ENCODE assay signal across 9 cellular contexts in the genomic region with DNA sequence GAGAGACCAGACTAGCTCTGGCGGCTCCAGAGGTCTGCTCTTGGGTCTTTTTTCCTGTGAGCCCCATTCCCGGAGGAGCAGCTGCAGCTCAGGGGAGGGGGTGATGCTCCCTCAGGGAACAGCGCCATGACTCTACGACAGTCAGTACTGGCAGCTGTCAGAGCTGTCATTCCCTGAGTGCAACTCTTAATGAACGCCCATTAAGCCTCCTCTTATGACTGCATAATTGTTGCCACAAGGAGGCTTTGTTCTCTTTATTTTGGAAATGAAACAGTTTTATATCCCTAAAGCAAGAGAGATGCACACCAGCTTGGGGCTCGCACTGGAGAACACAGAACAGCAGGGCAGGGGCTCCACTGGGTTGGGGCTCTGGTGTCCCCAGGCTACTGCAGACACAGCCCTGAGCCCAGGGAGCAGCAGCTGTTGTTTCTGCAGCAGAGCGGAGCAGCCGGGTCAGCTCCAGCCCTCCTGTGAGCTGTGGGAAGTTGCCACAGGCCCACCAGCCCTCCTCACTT. TPM values are rescaled to one million over a fixed set of nuclear protein-coding genes. Genes with fewer than 3 reads are reported as not detected.
DNase-seq lines count a peak whose midpoint lies in the region; ATAC-seq, FAIRE-seq and TF ChIP-seq lines count a peak whose summit lies in the region.
"Not testable (repeated sequence)": the region's sequence is repeated elsewhere in the genome, so short reads cannot be mapped to it uniquely, and the experiment has no call there.
"Had no signal": no experiment of that assay in that cellular context is flagged by ENCODE, and none has a peak within 500 bp of the region (broad histone marks: within the 10 kb centered on the region; RNA-seq: fewer than 3 reads in every experiment).

No MANE protein-coding gene starts in this region.

- not testable (repeated sequence) for H3K9ac ChIP-seq in GM12878 (ENCODE audit: control insufficient read depth, insufficient read depth, low read length)

- not testable (repeated sequence) for H2AFZ ChIP-seq in GM12878 (ENCODE audit: control insufficient read depth, low read depth, low read length)

- peak; percentile 25; the same call in 2 of the 3 replicates for ATAC-seq in GM12878

- TF ChIP-seq POLR2A in GM12878 (IDR thresholded peaks at IDR 0.05; ENCODE audit: low read depth, low read length), result not testable (repeated sequence)

- not testable (repeated sequence) for H3K36me3 ChIP-seq in GM12878 (ENCODE audit: control insufficient read depth in 2 of 2, insufficient read depth in 2 of 2, low read length in 1 of 2)

- RAD21 ChIA-PET in GM12878 (lab: Charles Lee; ENCODE audit: unreplicated experiment), result not testable (repeated sequence)

- TF ChIP-seq CTCF in GM12878 (IDR thresholded peaks at IDR 0.05 in 2 of 3, conservative IDR thresholded peaks at IDR 0.05 in 1 of 3; ENCODE audit: control insufficient read depth in 2 of 3, extremely low read depth in 1 of 3, insufficient read depth in 1 of 3, low read depth in 3 of 3, low read length in 3 of 3), result not testable (repeated sequence)
- peak; percentile 21 for TF ChIP-seq CTCF in glutamatergic neuron (IDR thresholded peaks at IDR 0.05; ENCODE audit: partially characterized antibody, unreplicated experiment)

- not testable (repeated sequence) for H3K27me3 ChIP-seq in GM12878 (replicated peaks in 1 of 2; ENCODE audit: control insufficient read depth in 2 of 2, insufficient read depth in 2 of 2, low read length in 1 of 2); layer of hippocampus (ENCODE audit: control insufficient read depth, insufficient read depth, low read length)

- not testable (repeated sequence) for BruUV-seq in GM12878 (replicated peaks; lab: Mats Ljungman, UMichigan)

- H3K4me3 Mint-ChIP-seq in glutamatergic neuron (ENCODE audit: unreplicated experiment), result peak overlapping the region; percentile 25

- SMC1A ChIA-PET in GM12878 (lab: Charles Lee; ENCODE audit: uncharacterized antibody, unreplicated experiment), result not testable (repeated sequence)

- not testable (repeated sequence) for H3K4me2 ChIP-seq in GM12878 (ENCODE audit: control insufficient read depth, insufficient read depth)

- H3K36me3 Mint-ChIP-seq in glutamatergic neuron (ENCODE audit: unreplicated experiment), result not testable (repeated sequence)

- CTCF ChIA-PET in GM12878 (lab: Yijun Ruan, JAX), result interaction anchor here (1.9 kb wide), 1 partner anchor 50 kb away, joined by 4 read pairs; no protein-coding TSS in a partner anchor

- not testable (repeated sequence) for H3K27ac ChIP-seq in GM12878 (ENCODE audit: control insufficient read depth, insufficient read depth)
- peak overlapping the region; percentile 77 for H3K27ac ChIP-seq in layer of hippocampus (ENCODE audit: low read depth, low read length)

- 31% methylated on average over 7 of the region's 8 CpGs for WGBS in GM12878 (ENCODE audit: insufficient coverage, insufficient replicate concordance, low lambda C conversion rate, missing lambda C conversion rate)

- POLR2A ChIA-PET in GM12878 (lab: Charles Lee), result not testable (repeated sequence)

- DNase-seq in NCI-H1092 treated with DMSO at 0.1 percent for 48 hours (lab: John Stamatoyannopoulos, UW), result peak; percentile 23
- DNase-seq in NCI-H2107 (lab: John Stamatoyannopoulos, UW), result peak; percentile 10
- peak; percentile 33 for DNase-seq in NCI-H748 (lab: John Stamatoyannopoulos, UW; ENCODE audit: unreplicated experiment)
- not testable (repeated sequence) for DNase-seq in GM12878 (ENCODE audit: low read depth, low spot score)
- DNase-seq in glutamatergic neuron, result peak; percentile 67
- peak in 7 of 10 donors; percentile 34 to 93 (median 53) for DNase-seq in posterior cingulate gyrus

- H3K9me3 Mint-ChIP-seq in glutamatergic neuron (ENCODE audit: unreplicated experiment), result not testable (repeated sequence)

- not testable (repeated sequence) for TF ChIP-seq RAD21 in GM12878 (IDR thresholded peaks at IDR 0.05; ENCODE audit: insufficient read depth, low read depth, low read length)

- H3K27me3 Mint-ChIP-seq in glutamatergic neuron (ENCODE audit: unreplicated experiment), result not testable (repeated sequence)

- H3K9me3 ChIP-seq in GM12878 (replicated peaks; ENCODE audit: control insufficient read depth, insufficient read depth, low read length), result not testable (repeated sequence)

- not testable (repeated sequence) for TF ChIP-seq EP300 in GM12878 (IDR thresholded peaks at IDR 0.05; ENCODE audit: borderline replicate concordance in 1 of 2, control insufficient read depth in 1 of 2, low read depth in 2 of 2, low read length in 2 of 2)

- peaks cover 23% of the 10 kb centered on the region for H3K4me1 Mint-ChIP-seq in glutamatergic neuron (ENCODE audit: low read depth, unreplicated experiment)

- H4K20me1 ChIP-seq in GM12878 (ENCODE audit: control insufficient read depth, insufficient read depth), result not testable (repeated sequence)

- not testable (repeated sequence) for H3K79me2 ChIP-seq in GM12878 (ENCODE audit: control insufficient read depth, insufficient read depth, low read length)

- not testable (repeated sequence) for FAIRE-seq in GM12878 (lab: Jason Lieb, UNC)

- in situ Hi-C loops in GM12878 (cut with MboI), result loop anchor here (10.0 to 25.0 kb wide), 2 partner anchors 57 to 1940 kb away; no protein-coding TSS in a partner anchor

- H3K4me1 ChIP-seq in GM12878 (ENCODE audit: control insufficient read depth, insufficient read depth, low read length), result not testable (repeated sequence)

- intact Hi-C loops in GM12878 (cut with micrococcal nuclease; ENCODE audit: unreplicated experiment), result not testable (repeated sequence)
- intact Hi-C loops in posterior cingulate gyrus (cut with DNase I), result loop anchor here (5.0 kb wide), 1 partner anchor 45 kb away; a partner anchor contains a TSS

- H3K4me3 ChIP-seq in GM12878, result not testable (repeated sequence)

- H3K27ac Mint-ChIP-seq in glutamatergic neuron (ENCODE audit: unreplicated experiment), result peak overlapping the region; percentile 90

RNA-seq across cellular contexts. Expression of a gene that starts 37.3 kb away (rescaled TPM):
- not detected in 2 replicates for total RNA-seq in GM12878 (2013; cell fraction: nucleolus; rRNA removed)
- total RNA-seq in GM12878 (2014; rRNA removed) (not detected in 2 replicates), GM12878 (2014; rRNA removed; fragmentation: Illumina TruSeq; extraction: Trizol) (not detected in 2 replicates), GM12878 (2021) (not detected in 2 replicates), glutamatergic neuron (ENCODE audit: unreplicated experiment) (0.47 TPM)
- polyA plus RNA-seq in GM12878 (2011; ENCODE audit: low read depth), result not detected
- polyA plus RNA-seq in GM12878 (2011; rRNA removed) (not detected in 2 replicates), GM12878 (2014; fragmentation: Illumina TruSeq; extraction: Trizol) (not detected in 2 replicates), GM12878 (2014; fragmentation: Nextera tagmentation; extraction: Ambion mirVana) (not detected), GM12878 (2014; rRNA removed) (not detected in 2 replicates), GM12878 (2016; fragmentation: Nextera tagmentation; extraction: Ambion mirVana) (under 1 TPM; 0.04 to 0.05 TPM)
- not detected in 2 replicates for polyA plus RNA-seq in GM12878 (2011; cell fraction: cytosol; rRNA removed)
- 0.01 TPM in 1 of 2 replicates, not detected in the other for polyA plus RNA-seq in GM12878 (2011; cell fraction: nucleus; rRNA removed)
- polyA plus RNA-seq in GM12878 (2012), result 0.16 TPM in 1 of 2 replicates, not detected in the other
- polyA minus RNA-seq in GM12878 (2011; rRNA and poly(A)+ RNA removed), result not detected in 2 replicates
- not detected in 2 replicates for polyA minus RNA-seq in GM12878 (2011; cell fraction: cytosol; rRNA and poly(A)+ RNA removed)
- polyA minus RNA-seq in GM12878 (2011; cell fraction: nucleus; rRNA and poly(A)+ RNA removed), result not detected in 2 replicates
- total RNA-seq: Daoy had no signal

RNA-seq across cellular contexts. Expression of a gene that starts 44.3 kb away (rescaled TPM):
- total RNA-seq in GM12878 (2013; cell fraction: nucleolus; rRNA removed), result 0.31 TPM in 1 of 2 replicates, not detected in the other
- total RNA-seq in GM12878 (2014; rRNA removed), result 0.05 TPM in 1 of 2 replicates, not detected in the other
- total RNA-seq in GM12878 (2014; rRNA removed; fragmentation: Illumina TruSeq; extraction: Trizol), result 0.05 TPM in 1 of 2 replicates, not detected in the other
- total RNA-seq in GM12878 (2021), result 0.10 TPM in 1 of 2 replicates, not detected in the other
- not detected for polyA plus RNA-seq in GM12878 (2011; ENCODE audit: low read depth)
- polyA plus RNA-seq in GM12878 (2011; rRNA removed), result not detected in 2 replicates
- polyA plus RNA-seq in GM12878 (2011; cell fraction: cytosol; rRNA removed), result not detected in 2 replicates
- polyA plus RNA-seq in GM12878 (2011; cell fraction: nucleus; rRNA removed), result 0.79 and 0.84 TPM in 2 replicates
- polyA plus RNA-seq in GM12878 (2012), result 0.16 and 0.22 TPM in 2 replicates
- polyA plus RNA-seq in GM12878 (2014; fragmentation: Illumina TruSeq; extraction: Trizol), result 0.01 TPM in 1 of 2 replicates, not detected in the other
- under 1 TPM in 1 of 2 experiments, not detected in 1; 0.03 TPM for polyA plus RNA-seq in GM12878 (2014; fragmentation: Nextera tagmentation; extraction: Ambion mirVana)
- 0.05 and 0.09 TPM in 2 replicates for polyA plus RNA-seq in GM12878 (2014; rRNA removed)
- polyA plus RNA-seq in GM12878 (2016; fragmentation: Nextera tagmentation; extraction: Ambion mirVana), result not detected
- not detected in 2 replicates for polyA minus RNA-seq in GM12878 (2011; rRNA and poly(A)+ RNA removed)
- polyA minus RNA-seq in GM12878 (2011; cell fraction: cytosol; rRNA and poly(A)+ RNA removed), result not detected in 2 replicates
- polyA minus RNA-seq in GM12878 (2011; cell fraction: nucleus; rRNA and poly(A)+ RNA removed), result 0.10 TPM in 1 of 2 replicates, not detected in the other
- 0.91 TPM for total RNA-seq in glutamatergic neuron (ENCODE audit: unreplicated experiment)
- total RNA-seq: Daoy had no signal
- polyA plus RNA-seq: BJ had no signal
